31 cellular contexts compared by ENCODE assay signal in genomic region chr2:234099266-234099665, GRCh38. TPM values are rescaled to one million over a fixed set of nuclear protein-coding genes. Genes with fewer than 3 reads are reported as not detected.
DNase-seq lines count a peak whose midpoint lies in the region; ATAC-seq lines count a peak whose summit lies in the region.
"Had no signal": no experiment of that assay in that cellular context is flagged by ENCODE, and none has a peak within 500 bp of the region (broad histone marks: within the 10 kb centered on the region; RNA-seq: fewer than 3 reads in every experiment).

No MANE protein-coding gene starts in this region.

- POLR2A ChIA-PET in CD4-positive, alpha-beta memory T cell (lab: Charles Lee; ENCODE audit: partially characterized antibody): interaction anchor here (1.2 to 1.5 kb wide), 3 partner anchors 66 to 107 kb away, joined by 3 to 6 read pairs (median 4); no protein-coding TSS in a partner anchor

- peak overlapping the region in 3 of 8 donors; percentile 7 to 71 (median 50) for H3K4me3 Mint-ChIP-seq in CD4-positive, alpha-beta memory T cell
- H3K4me3 Mint-ChIP-seq: activated CD4-positive, alpha-beta memory T cell treated with anti-CD3 and anti-CD28 coated beads, Interleukin-2, amount 10 ng/mL, durations not matched to agents 7 days and 5 days; activated naive CD4-positive, alpha-beta T cell treated with anti-CD3 and anti-CD28 coated beads for 36 hours; central memory CD8-positive, alpha-beta T cell; type B pancreatic cell; WTC11 had no signal

- H3K36me3 Mint-ChIP-seq in CD4-positive, alpha-beta memory T cell: no peaks in the 10 kb centered on the region
- H3K36me3 Mint-ChIP-seq: type B pancreatic cell, WTC11 had no signal

- CTCF ChIA-PET in CD4-positive, alpha-beta memory T cell (lab: Charles Lee; ENCODE audit: partially characterized antibody): interaction anchor here (1.4 to 3.9 kb wide), 2 partner anchors 109 to 125 kb away, joined by 3 to 29 read pairs; no protein-coding TSS in a partner anchor

- no peak for DNase-seq in CD4-positive, alpha-beta memory T cell
- DNase-seq in NOMO-1 treated with DMSO at 0.1 percent for 48 hours (lab: John Stamatoyannopoulos, UW; ENCODE audit: unreplicated experiment) (peak; percentile 79), germinal center (ENCODE audit: low spot score) (peak; percentile 16), NK-92 (lab: John Stamatoyannopoulos, UW; ENCODE audit: unreplicated experiment) (no peak)
- DNase-seq in activated CD8-positive, alpha-beta memory T cell treated with anti-CD3 and anti-CD28 coated beads for 24 hours: no peak
- DNase-seq in stimulated activated CD4-positive, alpha-beta T cell treated with anti-CD3 and anti-CD28 coated beads, Interleukin-2, amount 100 ng/mL, for 48 hours: no peak
- DNase-seq: activated CD4-positive, alpha-beta memory T cell treated with anti-CD3 and anti-CD28 coated beads, Interleukin-2, amount 10 ng/mL, durations not matched to agents 7 days and 5 days; activated naive CD4-positive, alpha-beta T cell treated with anti-CD3 and anti-CD28 coated beads for 36 hours; activated T-cell treated with anti-CD3 and anti-CD28 coated beads, Interleukin-2, amount 50 U/mL, for 1 hour; aorta; COR-L47; dorsolateral prefrontal cortex; GM23248; NCI-H1105; NCI-H2081; NCI-H446 treated with DMSO at 0.1 percent for 48 hours; OCI-M1; SJCRH30; stimulated activated CD4-positive, alpha-beta T cell treated with anti-CD3 and anti-CD28 coated beads, Interleukin-4, amount 100 ng/mL, for 24 hours had no signal

- H3K9me3 ChIP-seq in CD4-positive, alpha-beta memory T cell (ENCODE audit: control insufficient read depth in 1 of 2, low read length in 2 of 2): no peaks in the 10 kb centered on the region
- H3K9me3 ChIP-seq: SJCRH30 had no signal

- H3K27me3 Mint-ChIP-seq in CD4-positive, alpha-beta memory T cell: no peaks in the 10 kb centered on the region
- H3K27me3 Mint-ChIP-seq: central memory CD8-positive, alpha-beta T cell; type B pancreatic cell had no signal

- H3K27ac ChIP-seq in CD4-positive, alpha-beta memory T cell (ENCODE audit: low read depth, low read length): no peak overlapping the region
- H3K27ac ChIP-seq: dorsolateral prefrontal cortex, GM23248, hepatocyte, SJCRH30 had no signal

- ATAC-seq in HG03175 (IDR thresholded peaks at IDR 0.05; ENCODE audit: unreplicated experiment) (peak; percentile 49), HG03354 (IDR thresholded peaks at IDR 0.05; ENCODE audit: poor library complexity, severe bottlenecking, unreplicated experiment) (no peak)
- ATAC-seq: K562, WTC11 had no signal

- peaks cover 37% of the 10 kb centered on the region for H3K4me1 ChIP-seq in CD4-positive, alpha-beta memory T cell (ENCODE audit: insufficient read depth, low read length)
- H3K4me1 ChIP-seq: SJCRH30 had no signal

- peaks cover 38 to 64% (median 45%) of the 10 kb centered on the region in 4 donors for H3K4me1 Mint-ChIP-seq in CD4-positive, alpha-beta memory T cell
- H3K4me1 Mint-ChIP-seq: WTC11 had no signal

- H3K36me3 ChIP-seq in CD4-positive, alpha-beta memory T cell (ENCODE audit: insufficient read depth, low read length): no peaks in the 10 kb centered on the region
- H3K36me3 ChIP-seq: SJCRH30 had no signal

- intact Hi-C loops in CD4-positive, alpha-beta memory T cell (cut with micrococcal nuclease): no loop called here

- H3K27me3 ChIP-seq in CD4-positive, alpha-beta memory T cell (ENCODE audit: insufficient read depth, low read length): no peaks in the 10 kb centered on the region
- H3K27me3 ChIP-seq: hepatocyte, SJCRH30 had no signal

- H3K4me3 ChIP-seq in CD4-positive, alpha-beta memory T cell (ENCODE audit: low read length in 2 of 2): no peak overlapping the region
- H3K4me3 ChIP-seq: dorsolateral prefrontal cortex, GM23248, hepatocyte, K562, SJCRH30, smooth muscle cell had no signal

- H3K27ac Mint-ChIP-seq in CD4-positive, alpha-beta memory T cell: peak overlapping the region in 5 of 7 donors; percentile 4 to 29 (median 5)
- H3K27ac Mint-ChIP-seq: activated CD4-positive, alpha-beta memory T cell treated with anti-CD3 and anti-CD28 coated beads, Interleukin-2, amount 10 ng/mL, durations not matched to agents 7 days and 5 days; activated naive CD4-positive, alpha-beta T cell treated with anti-CD3 and anti-CD28 coated beads for 36 hours; type B pancreatic cell; WTC11 had no signal

- no peaks in the 10 kb centered on the region for H3K9me3 Mint-ChIP-seq in CD4-positive, alpha-beta memory T cell
- H3K9me3 Mint-ChIP-seq: activated CD4-positive, alpha-beta memory T cell treated with anti-CD3 and anti-CD28 coated beads, Interleukin-2, amount 10 ng/mL, durations not matched to agents 7 days and 5 days; activated naive CD4-positive, alpha-beta T cell treated with anti-CD3 and anti-CD28 coated beads for 36 hours; central memory CD8-positive, alpha-beta T cell; type B pancreatic cell; WTC11 had no signal

RNA-seq across cellular contexts. Expression of gene SPP2, which starts 48.8 kb away (rescaled TPM):
- not detected for total RNA-seq in CD4-positive, alpha-beta memory T cell
- not detected for polyA plus RNA-seq in CD4-positive, alpha-beta memory T cell
- total RNA-seq: activated CD4-positive, alpha-beta memory T cell treated with anti-CD3 and anti-CD28 coated beads, Interleukin-2, amount 10 ng/mL, durations not matched to agents 7 days and 5 days; activated naive CD4-positive, alpha-beta T cell treated with anti-CD3 and anti-CD28 coated beads for 36 hours; aorta; Daoy; fibroblast of villous mesenchyme; GM23248; K562; renal cortical epithelial cell; smooth muscle cell; WTC11 had no signal
- polyA plus RNA-seq: AG04450, aorta, GM23248, K562, smooth muscle cell had no signal

Comparison
In these comparisons a context has a peak if more than half of its experiments do, and no peak if none do; other contexts are left out.
1. DNase-seq: peak in NOMO-1 treated with DMSO at 0.1 percent for 48 hours (single experiment) and germinal center (single experiment); none in CD4-positive, alpha-beta memory T cell (0 of 5), NK-92 (single experiment), activated CD8-positive, alpha-beta memory T cell treated with anti-CD3 and anti-CD28 coated beads for 24 hours (single experiment) and stimulated activated CD4-positive, alpha-beta T cell treated with anti-CD3 and anti-CD28 coated beads, Interleukin-2, amount 100 ng/mL, for 48 hours (0 of 2).